In the genomic region with DNA sequence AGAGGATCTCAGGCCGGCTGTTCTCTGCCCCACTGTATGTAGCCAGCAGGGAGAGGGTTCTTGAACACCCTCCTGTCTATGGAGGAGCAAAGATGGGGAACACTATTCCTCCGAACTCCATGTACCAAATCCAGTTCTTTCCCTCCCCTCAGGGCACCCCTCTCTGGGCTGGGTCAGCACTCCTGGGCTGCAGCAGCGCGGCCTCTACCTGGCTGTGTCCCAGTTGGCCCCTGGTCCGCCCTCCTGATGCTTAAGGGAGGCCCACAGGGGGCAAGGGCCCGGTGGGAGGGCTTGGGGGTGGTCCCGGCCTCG, we compare ENCODE assay signal across 8 cellular contexts. TPM values are rescaled to one million over a fixed set of nuclear protein-coding genes. Genes with fewer than 3 reads are reported as not detected.
DNase-seq lines count a peak whose midpoint lies in the region; ATAC-seq lines count a peak whose summit lies in the region.

No MANE protein-coding gene starts in this region.

- H3K9me3 ChIP-seq in right cardiac atrium (ENCODE audit: control insufficient read depth, low read length): no peaks in the 10 kb centered on the region

- WGBS in right cardiac atrium: 29% methylated on average over 8 of the region's 8 CpGs

- H3K9me3 Mint-ChIP-seq in T-cell: no peaks in the 10 kb centered on the region

- no peak overlapping the region for H3K27ac ChIP-seq in right cardiac atrium (ENCODE audit: low read length)

- ATAC-seq in GM21576 (IDR thresholded peaks at IDR 0.05; ENCODE audit: unreplicated experiment): peak; percentile 3
- peak in 1 of 4 experiments; percentile 43 for ATAC-seq in T-cell (replicated peaks in 1 of 4)
- peak in 1 of 2 donors; percentile 27 for ATAC-seq in right cardiac atrium
- ATAC-seq in stimulated activated naive CD8-positive, alpha-beta T cell treated with anti-CD3 and anti-CD28 coated beads, Interleukin-15, Interleukin-2, amounts not matched to agents 100 U/mL and 50 U/mL, for 24 hours: peak; percentile 17
- ATAC-seq in GM18870 (IDR thresholded peaks at IDR 0.05; ENCODE audit: unreplicated experiment): no peak
- ATAC-seq in GM19324 (IDR thresholded peaks at IDR 0.05; ENCODE audit: low FRiP score, unreplicated experiment): no peak

- H3K27me3 ChIP-seq in right cardiac atrium (ENCODE audit: control insufficient read depth, insufficient read depth): no peaks in the 10 kb centered on the region

- CTCF ChIA-PET in T-cell (lab: Charles Lee): interaction anchor here in 1 of 2 donors (0.7 kb wide), 1 partner anchor 52 kb away, joined by 5 read pairs; no protein-coding TSS in a partner anchor

- intact Hi-C loops in right cardiac atrium (cut with DNase I): no loop called here

- POLR2A ChIA-PET in T-cell (lab: Charles Lee): no interaction called here

- no peak for DNase-seq in T-cell
- no peak for DNase-seq in right cardiac atrium
- no peak for DNase-seq in stimulated activated naive CD8-positive, alpha-beta T cell treated with anti-CD3 and anti-CD28 coated beads, Interleukin-15, Interleukin-2, amounts not matched to agents 100 U/mL and 50 U/mL, for 24 hours
- no peak for DNase-seq in NOMO-1 treated with DMSO at 0.1 percent for 48 hours (lab: John Stamatoyannopoulos, UW; ENCODE audit: unreplicated experiment)
- no peak for DNase-seq in EL

- peaks cover 12 to 29% of the 10 kb centered on the region in 2 donors for H3K27me3 Mint-ChIP-seq in T-cell

- H3K4me3 Mint-ChIP-seq in T-cell: peak overlapping the region; percentile 79 to 87 (median 86)

- peak overlapping the region; percentile 54 for H3K4me3 ChIP-seq in right cardiac atrium (ENCODE audit: low read length)

- peaks cover 12% of the 10 kb centered on the region for H3K36me3 Mint-ChIP-seq in T-cell

- peak overlapping the region in 1 of 2 donors; percentile 72 for H3K27ac Mint-ChIP-seq in T-cell

- peaks cover 22 to 32% (median 30%) of the 10 kb centered on the region in 3 donors for H3K4me1 Mint-ChIP-seq in T-cell

- H3K4me1 ChIP-seq in right cardiac atrium (ENCODE audit: control insufficient read depth, insufficient read depth, low read length): peaks cover 3% of the 10 kb centered on the region

RNA-seq across cellular contexts. Expression of gene ADPRS, which starts 0.5 kb away (rescaled TPM):
- 10 to 100 TPM; 19.0 to 30.2 (median 28.1) TPM for total RNA-seq in T-cell
- 10 to 100 TPM; 12.3 to 17.1 (median 13.0) TPM for total RNA-seq in right cardiac atrium
- 19.5 TPM for polyA plus RNA-seq in right cardiac atrium

RNA-seq across cellular contexts. Expression of gene TEKT2, which starts 4.3 kb away (rescaled TPM):
- total RNA-seq in T-cell: under 1 TPM in 1 of 5 donors, not detected in 4; 0.18 TPM
- total RNA-seq in right cardiac atrium: under 1 TPM in 2 of 4 donors, not detected in 2; 0.23 to 0.35 TPM
- polyA plus RNA-seq in right cardiac atrium: 0.14 TPM

RNA-seq across cellular contexts. Expression of gene COL8A2, which starts 36.8 kb away (rescaled TPM):
- under 1 TPM in 4 of 5 donors, not detected in 1; 0.08 to 0.15 (median 0.09) TPM for total RNA-seq in T-cell
- 1 to 10 TPM; 2.7 to 4.1 (median 3.3) TPM for total RNA-seq in right cardiac atrium
- 2.4 TPM for polyA plus RNA-seq in right cardiac atrium

Comparison
In these comparisons a context has a peak if more than half of its experiments do, and no peak if none do; other contexts are left out.
1. ATAC-seq: peak in GM21576 (single experiment) and stimulated activated naive CD8-positive, alpha-beta T cell treated with anti-CD3 and anti-CD28 coated beads, Interleukin-15, Interleukin-2, amounts not matched to agents 100 U/mL and 50 U/mL, for 24 hours (single experiment); none in GM18870 (single experiment) and GM19324 (single experiment).